In genomic region chr19:54362733-54363132, GRCh38 we compare ENCODE assay signal across 9 cellular contexts. TPM values are rescaled to one million over a fixed set of nuclear protein-coding genes. Genes with fewer than 3 reads are reported as not detected.
DNase-seq lines count a peak whose midpoint lies in the region; ATAC-seq and TF ChIP-seq lines count a peak whose summit lies in the region.
"Not testable (repeated sequence)": the region's sequence is repeated elsewhere in the genome, so short reads cannot be mapped to it uniquely, and the experiment has no call there.
"Had no signal": no experiment of that assay in that cellular context is flagged by ENCODE, and none has a peak within 500 bp of the region (broad histone marks: within the 10 kb centered on the region; RNA-seq: fewer than 3 reads in every experiment).

No MANE protein-coding gene starts in this region.

- not testable (repeated sequence) for ATAC-seq in central memory CD8-positive, alpha-beta T cell (replicated peaks; ENCODE audit: extremely low read depth, poor library complexity, severe bottlenecking); memory B cell (ENCODE audit: low read depth)
- ATAC-seq in stimulated activated effector memory CD8-positive, alpha-beta T cell treated with anti-CD3 and anti-CD28 coated beads, Interleukin-12 subunit alpha, Interleukin-12 subunit beta, amount 100 ng/mL, for 72 hours: peak; percentile 58

- H3K9me3 ChIP-seq in CD8-positive, alpha-beta memory T cell (ENCODE audit: low read length); Peyer's patch: not testable (repeated sequence)

- peaks cover 50% of the 10 kb centered on the region for H3K4me1 ChIP-seq in CD8-positive, alpha-beta memory T cell (ENCODE audit: insufficient read depth, low read length)
- H3K4me1 ChIP-seq in Peyer's patch: not testable (repeated sequence)

- H3K27ac Mint-ChIP-seq in CD8-positive, alpha-beta memory T cell: peak overlapping the region; percentile 83 to 98 (median 96)
- peak overlapping the region; percentile 90 for H3K27ac Mint-ChIP-seq in activated CD4-positive, alpha-beta memory T cell treated with anti-CD3 and anti-CD28 coated beads, Interleukin-2, amount 10 ng/mL, durations not matched to agents 7 days and 5 days
- H3K27ac Mint-ChIP-seq in activated naive CD4-positive, alpha-beta T cell treated with anti-CD3 and anti-CD28 coated beads for 36 hours: peak overlapping the region; percentile 75
- H3K27ac Mint-ChIP-seq in central memory CD8-positive, alpha-beta T cell (ENCODE audit: low read depth): peak overlapping the region; percentile 74
- peak overlapping the region; percentile 84 for H3K27ac Mint-ChIP-seq in memory B cell
- H3K27ac Mint-ChIP-seq in stimulated activated effector memory CD8-positive, alpha-beta T cell treated with anti-CD3 and anti-CD28 coated beads, Interleukin-12 subunit alpha, Interleukin-12 subunit beta, amount 100 ng/mL, for 72 hours: peak overlapping the region; percentile 98

- peaks cover 59 to 67% (median 64%) of the 10 kb centered on the region in 3 donors for H3K4me1 Mint-ChIP-seq in CD8-positive, alpha-beta memory T cell
- peaks cover 60% of the 10 kb centered on the region for H3K4me1 Mint-ChIP-seq in activated CD4-positive, alpha-beta memory T cell treated with anti-CD3 and anti-CD28 coated beads, Interleukin-2, amount 10 ng/mL, durations not matched to agents 7 days and 5 days
- H3K4me1 Mint-ChIP-seq in activated naive CD4-positive, alpha-beta T cell treated with anti-CD3 and anti-CD28 coated beads for 36 hours (ENCODE audit: low read depth): peaks cover 49% of the 10 kb centered on the region
- peaks cover 48% of the 10 kb centered on the region for H3K4me1 Mint-ChIP-seq in central memory CD8-positive, alpha-beta T cell
- peaks cover 23% of the 10 kb centered on the region for H3K4me1 Mint-ChIP-seq in memory B cell
- H3K4me1 Mint-ChIP-seq in stimulated activated effector memory CD8-positive, alpha-beta T cell treated with anti-CD3 and anti-CD28 coated beads, Interleukin-12 subunit alpha, Interleukin-12 subunit beta, amount 100 ng/mL, for 72 hours: peaks cover 51% of the 10 kb centered on the region

- DNase-seq in CD8-positive, alpha-beta memory T cell; central memory CD8-positive, alpha-beta T cell (ENCODE audit: low spot score in 2 of 2); memory B cell (ENCODE audit: low spot score in 2 of 2); stimulated activated effector memory CD8-positive, alpha-beta T cell treated with anti-CD3 and anti-CD28 coated beads, Interleukin-12 subunit alpha, Interleukin-12 subunit beta, amount 100 ng/mL, for 72 hours (ENCODE audit: low spot score in 2 of 2): not testable (repeated sequence)
- peak in 1 of 3 donors; percentile 35 for DNase-seq in Peyer's patch
- peak; percentile 66 for DNase-seq in activated CD4-positive, alpha-beta memory T cell treated with anti-CD3 and anti-CD28 coated beads, Interleukin-2, amount 10 ng/mL, durations not matched to agents 7 days and 5 days
- DNase-seq in activated naive CD4-positive, alpha-beta T cell treated with anti-CD3 and anti-CD28 coated beads for 36 hours: peak; percentile 22

- peak overlapping the region; percentile 83 to 94 (median 88) for H3K4me3 Mint-ChIP-seq in CD8-positive, alpha-beta memory T cell
- H3K4me3 Mint-ChIP-seq in activated CD4-positive, alpha-beta memory T cell treated with anti-CD3 and anti-CD28 coated beads, Interleukin-2, amount 10 ng/mL, durations not matched to agents 7 days and 5 days: peak overlapping the region; percentile 87
- H3K4me3 Mint-ChIP-seq in activated naive CD4-positive, alpha-beta T cell treated with anti-CD3 and anti-CD28 coated beads for 36 hours: peak overlapping the region; percentile 71
- H3K4me3 Mint-ChIP-seq in central memory CD8-positive, alpha-beta T cell: peak overlapping the region; percentile 85
- peak overlapping the region; percentile 80 for H3K4me3 Mint-ChIP-seq in memory B cell
- H3K4me3 Mint-ChIP-seq in stimulated activated effector memory CD8-positive, alpha-beta T cell treated with anti-CD3 and anti-CD28 coated beads, Interleukin-12 subunit alpha, Interleukin-12 subunit beta, amount 100 ng/mL, for 72 hours: peak overlapping the region; percentile 89

- H3K36me3 ChIP-seq in CD8-positive, alpha-beta memory T cell (ENCODE audit: insufficient read depth, low read length); Peyer's patch: not testable (repeated sequence)

- H3K36me3 Mint-ChIP-seq in CD8-positive, alpha-beta memory T cell: peaks cover 4 to 16% (median 14%) of the 10 kb centered on the region in 3 donors
- peaks cover 41% of the 10 kb centered on the region for H3K36me3 Mint-ChIP-seq in activated CD4-positive, alpha-beta memory T cell treated with anti-CD3 and anti-CD28 coated beads, Interleukin-2, amount 10 ng/mL, durations not matched to agents 7 days and 5 days (ENCODE audit: low read depth)
- H3K36me3 Mint-ChIP-seq in activated naive CD4-positive, alpha-beta T cell treated with anti-CD3 and anti-CD28 coated beads for 36 hours (ENCODE audit: low read depth); memory B cell; stimulated activated effector memory CD8-positive, alpha-beta T cell treated with anti-CD3 and anti-CD28 coated beads, Interleukin-12 subunit alpha, Interleukin-12 subunit beta, amount 100 ng/mL, for 72 hours: not testable (repeated sequence)
- H3K36me3 Mint-ChIP-seq in central memory CD8-positive, alpha-beta T cell (ENCODE audit: insufficient read depth): peaks cover 10% of the 10 kb centered on the region

- H3K27me3 Mint-ChIP-seq in CD8-positive, alpha-beta memory T cell; activated CD4-positive, alpha-beta memory T cell treated with anti-CD3 and anti-CD28 coated beads, Interleukin-2, amount 10 ng/mL, durations not matched to agents 7 days and 5 days; activated naive CD4-positive, alpha-beta T cell treated with anti-CD3 and anti-CD28 coated beads for 36 hours (ENCODE audit: low read depth); central memory CD8-positive, alpha-beta T cell; memory B cell: not testable (repeated sequence)

- POLR2A ChIA-PET in CD8-positive, alpha-beta memory T cell (lab: Charles Lee): not testable (repeated sequence)
- POLR2A ChIA-PET in activated CD4-positive, alpha-beta memory T cell treated with anti-CD3 and anti-CD28 coated beads, Interleukin-2, amount 10 ng/mL, durations not matched to agents 7 days and 5 days (lab: Charles Lee): interaction anchor here (0.7 to 4.3 kb wide), 4 partner anchors 9 to 86 kb away, joined by 3 to 38 read pairs (median 6); no protein-coding TSS in a partner anchor

- not testable (repeated sequence) for H3K9me3 Mint-ChIP-seq in CD8-positive, alpha-beta memory T cell; activated CD4-positive, alpha-beta memory T cell treated with anti-CD3 and anti-CD28 coated beads, Interleukin-2, amount 10 ng/mL, durations not matched to agents 7 days and 5 days; activated naive CD4-positive, alpha-beta T cell treated with anti-CD3 and anti-CD28 coated beads for 36 hours; central memory CD8-positive, alpha-beta T cell; memory B cell; stimulated activated effector memory CD8-positive, alpha-beta T cell treated with anti-CD3 and anti-CD28 coated beads, Interleukin-12 subunit alpha, Interleukin-12 subunit beta, amount 100 ng/mL, for 72 hours

- TF ChIP-seq CTCF in Peyer's patch (IDR thresholded peaks at IDR 0.05): not testable (repeated sequence)

- peak overlapping the region; percentile 36 for H3K4me3 ChIP-seq in CD8-positive, alpha-beta memory T cell (ENCODE audit: low read length)
- H3K4me3 ChIP-seq in Peyer's patch: peak overlapping the region in 3 of 4 donors; percentile 12 to 27 (median 14)

- TF ChIP-seq POLR2A in Peyer's patch (IDR thresholded peaks at IDR 0.05): not testable (repeated sequence)

- CTCF ChIA-PET in CD8-positive, alpha-beta memory T cell (lab: Charles Lee): not testable (repeated sequence)
- CTCF ChIA-PET in activated CD4-positive, alpha-beta memory T cell treated with anti-CD3 and anti-CD28 coated beads, Interleukin-2, amount 10 ng/mL, durations not matched to agents 7 days and 5 days (lab: Charles Lee): interaction anchor here (0.9 to 1.4 kb wide), 2 partner anchors 26 to 28 kb away, joined by 3 to 4 read pairs; no protein-coding TSS in a partner anchor
- CTCF ChIA-PET in activated naive CD4-positive, alpha-beta T cell treated with anti-CD3 and anti-CD28 coated beads for 36 hours (lab: Charles Lee): interaction anchor here (1.1 kb wide), 1 partner anchor 28 kb away, joined by 3 read pairs; no protein-coding TSS in a partner anchor

- not testable (repeated sequence) for H3K27me3 ChIP-seq in CD8-positive, alpha-beta memory T cell (ENCODE audit: insufficient read depth, low read length, poor library complexity, severe bottlenecking); Peyer's patch

- H3K27ac ChIP-seq in CD8-positive, alpha-beta memory T cell (ENCODE audit: low read depth, low read length): peak overlapping the region; percentile 31
- peak overlapping the region; percentile 2 to 79 (median 32) for H3K27ac ChIP-seq in Peyer's patch

- intact Hi-C loops in activated naive CD4-positive, alpha-beta T cell treated with anti-CD3 and anti-CD28 coated beads for 36 hours (cut with micrococcal nuclease): loop anchor here (5.0 kb wide), 2 partner anchors 115 to 495 kb away; partner anchors contain the start of gene MYADM

RNA-seq across cellular contexts. Expression of gene LAIR1, which starts 2.0 kb away (rescaled TPM):
- 10 to 100 TPM; 12.9 to 13.1 TPM for total RNA-seq in CD8-positive, alpha-beta memory T cell
- polyA plus RNA-seq in CD8-positive, alpha-beta memory T cell: 110 TPM
- 10 to 100 TPM in 2 of 4 donors, 1 to 10 TPM in 2; 2.6 to 51.2 (median 10.0) TPM for total RNA-seq in Peyer's patch
- total RNA-seq in activated CD4-positive, alpha-beta memory T cell treated with anti-CD3 and anti-CD28 coated beads, Interleukin-2, amount 10 ng/mL, durations not matched to agents 7 days and 5 days: 10 to 100 TPM; 56.6 to 59.0 TPM
- 1 to 10 TPM; 5.2 to 5.7 TPM for total RNA-seq in activated naive CD4-positive, alpha-beta T cell treated with anti-CD3 and anti-CD28 coated beads for 36 hours
- total RNA-seq: H9, PC-3 had no signal

RNA-seq across cellular contexts. Expression of gene LILRA4, which starts 23.8 kb away (rescaled TPM):
- total RNA-seq in CD8-positive, alpha-beta memory T cell: not detected
- polyA plus RNA-seq in CD8-positive, alpha-beta memory T cell: not detected
- total RNA-seq in Peyer's patch: not detected
- total RNA-seq in activated CD4-positive, alpha-beta memory T cell treated with anti-CD3 and anti-CD28 coated beads, Interleukin-2, amount 10 ng/mL, durations not matched to agents 7 days and 5 days: not detected
- total RNA-seq in activated naive CD4-positive, alpha-beta T cell treated with anti-CD3 and anti-CD28 coated beads for 36 hours: not detected
- total RNA-seq: H9, PC-3 had no signal

RNA-seq across cellular contexts. Expression of gene LILRA5, which starts 49.8 kb away (rescaled TPM):
- total RNA-seq in CD8-positive, alpha-beta memory T cell: not detected
- polyA plus RNA-seq in CD8-positive, alpha-beta memory T cell: not detected
- 1 to 10 TPM in 2 of 4 donors, not detected in 2; 1.9 to 4.1 TPM for total RNA-seq in Peyer's patch
- not detected for total RNA-seq in activated CD4-positive, alpha-beta memory T cell treated with anti-CD3 and anti-CD28 coated beads, Interleukin-2, amount 10 ng/mL, durations not matched to agents 7 days and 5 days
- not detected for total RNA-seq in activated naive CD4-positive, alpha-beta T cell treated with anti-CD3 and anti-CD28 coated beads for 36 hours
- total RNA-seq: H9, PC-3 had no signal

RNA-seq across cellular contexts. Expression of gene TTYH1, which starts 52.5 kb away (rescaled TPM):
- total RNA-seq in CD8-positive, alpha-beta memory T cell: under 1 TPM in 1 of 2 experiments, not detected in 1; 0.66 TPM
- polyA plus RNA-seq in CD8-positive, alpha-beta memory T cell: not detected
- total RNA-seq in Peyer's patch: under 1 TPM in 1 of 4 donors, not detected in 3; 0.35 TPM
- under 1 TPM; 0.53 to 0.68 TPM for total RNA-seq in activated CD4-positive, alpha-beta memory T cell treated with anti-CD3 and anti-CD28 coated beads, Interleukin-2, amount 10 ng/mL, durations not matched to agents 7 days and 5 days
- total RNA-seq in activated naive CD4-positive, alpha-beta T cell treated with anti-CD3 and anti-CD28 coated beads for 36 hours: not detected
